Comparison of ENCODE assay signal across 1 cellular context in genomic region chr12:88547949-88548348, GRCh38. TPM values are rescaled to one million over a fixed set of nuclear protein-coding genes. Genes with fewer than 3 reads are reported as not detected.
"Had no signal": no experiment of that assay in that cellular context is flagged by ENCODE, and none has a peak within 500 bp of the region (broad histone marks: within the 10 kb centered on the region; RNA-seq: fewer than 3 reads in every experiment).

No MANE protein-coding gene starts in this region.

RNA-seq across cellular contexts. Expression of gene KITLG, which starts 32.3 kb away (rescaled TPM):
- polyA plus RNA-seq: IgD-negative memory B cell had no signal
